In genomic region chr2:100785621-100786296, GRCh38 we compare ENCODE assay signal across 2 cellular contexts.
TF ChIP-seq lines count a peak whose summit lies in the region.

No MANE protein-coding gene starts in this region.

TF ChIP-seq in A549, 52 proteins besides CTCF, POLR2A, EP300 and RAD21 (continued from another document):
- TF ChIP-seq REST (IDR thresholded peaks at IDR 0.05), result no peak

TF ChIP-seq in SK-N-SH, 30 proteins besides CTCF, POLR2A, EP300 and RAD21 (continued from another document):
- no peak for TF ChIP-seq ZBTB33 (IDR thresholded peaks at IDR 0.05; ENCODE audit: borderline replicate concordance, low read depth)
- TF ChIP-seq EZH2phosphoT487 (IDR thresholded peaks at IDR 0.05; ENCODE audit: borderline replicate concordance, low read depth), result no peak
- TF ChIP-seq USF2 (IDR thresholded peaks at IDR 0.05; ENCODE audit: borderline replicate concordance, low read depth, low read length), result no peak
- no peak for TF ChIP-seq SMC3 (IDR thresholded peaks at IDR 0.05; ENCODE audit: low read depth, low read length)
- no peak for TF ChIP-seq FOXJ3 (CRISPR knock-in tag; IDR thresholded peaks at IDR 0.05)
- no peak for TF ChIP-seq RFX5 (IDR thresholded peaks at IDR 0.05; ENCODE audit: low read length)
- TF ChIP-seq TCF12 (IDR thresholded peaks at IDR 0.05), result no peak
